In the genomic region with DNA sequence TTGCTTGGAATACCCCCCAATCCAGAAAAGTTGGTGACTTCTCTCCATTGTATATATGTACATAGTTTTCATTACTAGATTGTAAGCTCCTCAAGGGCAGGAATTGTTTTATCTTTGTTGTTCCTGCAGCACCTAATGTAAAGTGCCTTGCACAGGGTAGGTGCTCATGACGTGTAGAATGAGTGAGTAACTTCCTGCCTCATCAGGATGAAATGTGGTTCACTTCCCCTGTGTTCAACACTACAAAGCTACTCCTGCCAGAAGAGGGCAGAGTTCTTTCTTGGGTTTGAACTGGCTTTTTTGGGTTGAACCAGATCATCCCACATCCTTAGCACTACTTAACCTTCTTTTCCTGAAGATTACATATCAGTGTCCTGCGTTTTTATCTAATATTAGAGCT, we compare ENCODE assay signal across 8 cellular contexts. TPM values are rescaled to one million over a fixed set of nuclear protein-coding genes. Genes with fewer than 3 reads are reported as not detected.
A peak's percentile ranks its signal among the peaks of the same experiment; 100 is the strongest.
DNase-seq lines count a peak whose midpoint lies in the region; ATAC-seq and TF ChIP-seq lines count a peak whose summit lies in the region.

No MANE protein-coding gene starts in this region.

- H3K36me3 Mint-ChIP-seq in H9 (ENCODE audit: insufficient read depth in 1 of 3, low read depth in 3 of 3): peaks cover 24 to 33% (median 33%) of the 10 kb centered on the region in 3 experiments
- peaks cover 37% of the 10 kb centered on the region for H3K36me3 Mint-ChIP-seq in activated CD8-positive, alpha-beta T cell treated with anti-CD3 and anti-CD28 coated beads for 36 hours (ENCODE audit: low read depth)

- H3K9me3 Mint-ChIP-seq in H9: peaks cover 27 to 38% of the 10 kb centered on the region in 2 experiments
- H3K9me3 Mint-ChIP-seq in activated CD8-positive, alpha-beta T cell treated with anti-CD3 and anti-CD28 coated beads for 36 hours: peaks cover 25% of the 10 kb centered on the region

- peak; percentile 92 for ATAC-seq in activated CD8-positive, alpha-beta T cell treated with anti-CD3 and anti-CD28 coated beads for 36 hours
- ATAC-seq in GM18517 (IDR thresholded peaks at IDR 0.05; ENCODE audit: unreplicated experiment) (no peak), heart left ventricle (no peak)

- H2AFZ ChIP-seq in H9 (ENCODE audit: low read length): no peak overlapping the region

- no peaks in the 10 kb centered on the region for H3K4me1 Mint-ChIP-seq in H9
- H3K4me1 Mint-ChIP-seq in activated CD8-positive, alpha-beta T cell treated with anti-CD3 and anti-CD28 coated beads for 36 hours (ENCODE audit: low read depth): peaks cover 6% of the 10 kb centered on the region

- no peak overlapping the region for H4K91ac ChIP-seq in H9 (ENCODE audit: insufficient read length, low read depth, low read length)

- H3K27ac Mint-ChIP-seq in H9: no peak overlapping the region
- no peak overlapping the region for H3K27ac Mint-ChIP-seq in activated CD8-positive, alpha-beta T cell treated with anti-CD3 and anti-CD28 coated beads for 36 hours

- no peak overlapping the region for H3K9ac ChIP-seq in H9 (ENCODE audit: extremely low read depth, insufficient read length, low read length)

- DNase-seq in NOMO-1 treated with DMSO at 0.1 percent for 48 hours (lab: John Stamatoyannopoulos, UW; ENCODE audit: unreplicated experiment) (peak; percentile 9), NOMO-1 treated with dmso at 0.1 percent for 144 hours (lab: John Stamatoyannopoulos, UW; ENCODE audit: unreplicated experiment) (no peak), H9 (peak; percentile 33), lung microvascular endothelial cell (ENCODE audit: low read depth in 2 of 2) (peak; percentile 5 to 51), AG08395 (ENCODE audit: low spot score) (no peak), heart left ventricle (no peak)
- DNase-seq in activated CD8-positive, alpha-beta T cell treated with anti-CD3 and anti-CD28 coated beads for 36 hours: peak; percentile 36

- no peak overlapping the region for H2BK5ac ChIP-seq in H9 (ENCODE audit: insufficient read length, low read length)

- H3T11ph ChIP-seq in H9 (ENCODE audit: low read length): no peak overlapping the region

- no peak overlapping the region for H2BK20ac ChIP-seq in H9 (ENCODE audit: low read depth, low read length, poor library complexity, severe bottlenecking)

- H2BK120ac ChIP-seq in H9 (ENCODE audit: low read depth, low read length, poor library complexity, severe bottlenecking): no peak overlapping the region

- no peaks in the 10 kb centered on the region for H4K20me1 ChIP-seq in H9 (ENCODE audit: control insufficient read depth, insufficient read depth, insufficient read length)

- no peak overlapping the region for H3K4me3 ChIP-seq in heart left ventricle

- H3K14ac ChIP-seq in H9 (ENCODE audit: insufficient read depth, low read length): no peak overlapping the region

- H2BK12ac ChIP-seq in H9 (ENCODE audit: insufficient read length, low read depth, low read length): no peak overlapping the region

- H3K18ac ChIP-seq in H9 (ENCODE audit: insufficient read length, low read depth, low read length): no peak overlapping the region

- peak; percentile 71 for TF ChIP-seq CTCF in H9 (conservative IDR thresholded peaks at IDR 0.05)
- peak; percentile 43 for TF ChIP-seq CTCF in activated CD8-positive, alpha-beta T cell treated with anti-CD3 and anti-CD28 coated beads for 36 hours (IDR thresholded peaks at IDR 0.05)
- TF ChIP-seq CTCF in heart left ventricle (IDR thresholded peaks at IDR 0.05): peak in 4 of 12 donors; percentile 13 to 17 (median 13)

- no CpG with 5 or more reads among the region's 2 CpGs for WGBS in H9 (ENCODE audit: extremely low coverage, insufficient read length, low lambda C conversion rate)
- 35 to 41% (median 37%) methylated on average over 2 of the region's 2 CpGs for WGBS in heart left ventricle, 4 donors

- H3K27ac ChIP-seq in H9 (ENCODE audit: insufficient read length, low read depth, low read length): no peak overlapping the region
- H3K27ac ChIP-seq in heart left ventricle: no peak overlapping the region

- H3K36me3 ChIP-seq in heart left ventricle: peaks cover 0 to 34% (median 21%) of the 10 kb centered on the region in 9 donors

- H3K23ac ChIP-seq in H9 (ENCODE audit: insufficient read length, low read depth, low read length): no peak overlapping the region

- no peak overlapping the region for H3K4me3 Mint-ChIP-seq in H9
- no peak overlapping the region for H3K4me3 Mint-ChIP-seq in activated CD8-positive, alpha-beta T cell treated with anti-CD3 and anti-CD28 coated beads for 36 hours

- H3K79me1 ChIP-seq in H9 (ENCODE audit: insufficient read depth, low read depth, low read length, poor library complexity, severe bottlenecking): no peaks in the 10 kb centered on the region

- POLR2A ChIA-PET in activated CD8-positive, alpha-beta T cell treated with anti-CD3 and anti-CD28 coated beads for 36 hours (lab: Charles Lee): interaction anchor here (1.4 kb wide), 1 partner anchor 342 kb away, joined by 3 read pairs; no protein-coding TSS in a partner anchor

- no peaks in the 10 kb centered on the region for H3K27me3 ChIP-seq in H9 (ENCODE audit: insufficient read depth, low read length)
- H3K27me3 ChIP-seq in heart left ventricle: no peaks in the 10 kb centered on the region

- intact Hi-C loops in activated CD8-positive, alpha-beta T cell treated with anti-CD3 and anti-CD28 coated beads for 36 hours (cut with micrococcal nuclease): no loop called here
- intact Hi-C loops in heart left ventricle (cut with DNase I): no loop called here

- no peak overlapping the region for H3K4ac ChIP-seq in H9 (ENCODE audit: low read depth, low read length)

- H3K4me2 ChIP-seq in H9 (ENCODE audit: insufficient read depth, insufficient read length, low read length): no peak overlapping the region

- H2BK15ac ChIP-seq in H9 (ENCODE audit: low read depth, low read length): no peak overlapping the region

- CTCF ChIA-PET in activated CD8-positive, alpha-beta T cell treated with anti-CD3 and anti-CD28 coated beads for 36 hours (lab: Charles Lee): interaction anchor here (0.8 to 1.4 kb wide), 4 partner anchors 17 to 185 kb away, joined by 3 read pairs; a partner anchor contains a TSS

- H3K9me3 ChIP-seq in H9 (ENCODE audit: control insufficient read depth, low read depth, low read length): peaks cover 7% of the 10 kb centered on the region
- peaks cover 0 to 29% (median 18%) of the 10 kb centered on the region in 12 donors for H3K9me3 ChIP-seq in heart left ventricle

- H3K23me2 ChIP-seq in H9 (ENCODE audit: insufficient read length, low read depth, low read length, poor library complexity, severe bottlenecking): no peaks in the 10 kb centered on the region

- TF ChIP-seq POLR2A in heart left ventricle (IDR thresholded peaks at IDR 0.05): no peak

- no peak overlapping the region for H4K8ac ChIP-seq in H9 (replicated peaks; ENCODE audit: insufficient read length, low read depth, low read length)

- H2AK5ac ChIP-seq in H9 (ENCODE audit: insufficient read length, low read length): no peak overlapping the region

- no peak overlapping the region for H3K56ac ChIP-seq in H9 (ENCODE audit: insufficient read length, low read depth, low read length)

- H4K5ac ChIP-seq in H9 (ENCODE audit: insufficient read length, low read depth, low read length): no peak overlapping the region

- no peaks in the 10 kb centered on the region for H3K4me1 ChIP-seq in H9 (ENCODE audit: insufficient read depth, low read length)
- H3K4me1 ChIP-seq in heart left ventricle: peaks cover 0 to 5% (median 0%) of the 10 kb centered on the region in 12 donors

- H3K27me3 Mint-ChIP-seq in H9 (ENCODE audit: low read depth): peaks cover 6% of the 10 kb centered on the region
- peaks cover 2% of the 10 kb centered on the region for H3K27me3 Mint-ChIP-seq in activated CD8-positive, alpha-beta T cell treated with anti-CD3 and anti-CD28 coated beads for 36 hours

- no peaks in the 10 kb centered on the region for H3K79me2 ChIP-seq in H9 (ENCODE audit: insufficient read depth, low read length)

RNA-seq across cellular contexts. Expression of a gene that starts 23.9 kb away (rescaled TPM):
- 42.5 and 43.6 TPM in 2 replicates for total RNA-seq in H9 (2021)
- 10 to 100 TPM; 16.2 to 16.4 TPM for total RNA-seq in activated CD8-positive, alpha-beta T cell treated with anti-CD3 and anti-CD28 coated beads for 36 hours
- total RNA-seq in lung microvascular endothelial cell: 9.4 and 9.9 TPM in 2 replicates
- total RNA-seq in heart left ventricle: 10 to 100 TPM in 2 of 9 donors, 1 to 10 TPM in 7; 7.7 to 11.7 (median 9.3) TPM
- polyA plus RNA-seq in heart left ventricle: 1 to 10 TPM; 1.4 to 7.3 TPM

RNA-seq across cellular contexts. Expression of a gene that starts 24.4 kb away (rescaled TPM):
- total RNA-seq in H9 (2021) (27.6 and 28.4 TPM in 2 replicates), lung microvascular endothelial cell (5.7 and 9.1 TPM in 2 replicates), heart left ventricle (1 to 10 TPM; 4.4 to 7.0 (median 5.1) TPM)
- total RNA-seq in activated CD8-positive, alpha-beta T cell treated with anti-CD3 and anti-CD28 coated beads for 36 hours: 10 to 100 TPM; 20.9 to 22.8 TPM
- 1 to 10 TPM; 2.4 to 7.0 TPM for polyA plus RNA-seq in heart left ventricle

Comparison
In these comparisons a context has a peak if more than half of its experiments do, and no peak if none do; other contexts are left out.
1. DNase-seq: peak in NOMO-1 treated with DMSO at 0.1 percent for 48 hours (single experiment), H9 (single experiment), activated CD8-positive, alpha-beta T cell treated with anti-CD3 and anti-CD28 coated beads for 36 hours (single experiment) and lung microvascular endothelial cell (2 of 2); none in NOMO-1 treated with dmso at 0.1 percent for 144 hours (single experiment), AG08395 (single experiment) and heart left ventricle (0 of 5).